Comparison of ENCODE assay signal across 26 cellular contexts in genomic region chr6:75114795-75115194, GRCh38.
DNase-seq lines count a peak whose midpoint lies in the region; ATAC-seq and TF ChIP-seq lines count a peak whose summit lies in the region.
"Had no signal": no experiment of that assay in that cellular context is flagged by ENCODE, and none has a peak within 500 bp of the region (broad histone marks: within the 10 kb centered on the region; RNA-seq: fewer than 3 reads in every experiment).

No MANE protein-coding gene starts in this region.

- WGBS in psoas muscle, 3 donors: 61 to 70% (median 68%) methylated on average over 2 of the region's 2 CpGs

- peaks cover 80% of the 10 kb centered on the region for H3K4me1 Mint-ChIP-seq in osteocyte (ENCODE audit: unreplicated experiment)
- H3K4me1 Mint-ChIP-seq: activated CD4-positive, alpha-beta memory T cell treated with anti-CD3 and anti-CD28 coated beads, Interleukin-2, amount 10 ng/mL, durations not matched to agents 7 days and 5 days; activated T-helper 17 cell treated with anti-CD3 and anti-CD28 coated beads, Interleukin-2, amount 50 U/mL, for 72 hours had no signal

- in situ Hi-C loops in astrocyte of the cerebellum (cut with HindIII; ENCODE audit: low sequenced_read_pairs): loop anchor here (25.0 kb wide), 1 partner anchor 702 kb away; no protein-coding TSS in a partner anchor

- H3K27ac ChIP-seq in uterus (peak overlapping the region; percentile 45 to 55), psoas muscle (no peak overlapping the region)
- H3K27ac ChIP-seq: upper lobe of left lung had no signal

- H3K36me3 Mint-ChIP-seq in osteocyte (ENCODE audit: unreplicated experiment): peaks cover 86% of the 10 kb centered on the region
- H3K36me3 Mint-ChIP-seq: activated naive CD8-positive, alpha-beta T cell had no signal

- H3K36me3 ChIP-seq in uterus (no peaks in the 10 kb centered on the region), psoas muscle (ENCODE audit: insufficient read depth in 1 of 2, low read depth in 1 of 2) (no peaks in the 10 kb centered on the region)
- H3K36me3 ChIP-seq: upper lobe of left lung had no signal

- TF ChIP-seq CTCF in astrocyte of the cerebellum (IDR thresholded peaks at IDR 0.05; ENCODE audit: low read depth, low read length, missing control alignments) (no peak), osteocyte (IDR thresholded peaks at IDR 0.05) (no peak), uterus (IDR thresholded peaks at IDR 0.05) (no peak), psoas muscle (IDR thresholded peaks at IDR 0.05) (no peak)

- H3K27me3 ChIP-seq in uterus (no peaks in the 10 kb centered on the region), psoas muscle (ENCODE audit: insufficient read depth in 3 of 3, low read length in 2 of 3) (no peaks in the 10 kb centered on the region)
- H3K27me3 ChIP-seq: upper lobe of left lung had no signal

- intact Hi-C loops in uterus (cut with DNase I; ENCODE audit: low total_unique reads) (no loop called here), psoas muscle (cut with DNase I) (no loop called here)

- no peak for TF ChIP-seq POLR2A in uterus (IDR thresholded peaks at IDR 0.05)
- no peak for TF ChIP-seq POLR2A in GM18505 (IDR thresholded peaks at IDR 0.05; ENCODE audit: borderline replicate concordance, extremely low read depth, insufficient read depth, insufficient read length)

- no peaks in the 10 kb centered on the region for H3K9me3 Mint-ChIP-seq in osteocyte (ENCODE audit: unreplicated experiment)
- H3K9me3 Mint-ChIP-seq: activated CD4-positive, alpha-beta memory T cell treated with anti-CD3 and anti-CD28 coated beads, Interleukin-2, amount 10 ng/mL, durations not matched to agents 7 days and 5 days; activated T-helper 17 cell treated with anti-CD3 and anti-CD28 coated beads, Interleukin-2, amount 50 U/mL, for 72 hours; CD4-positive, alpha-beta T cell; dendritic cell treated with granulocyte-macrophage colony-stimulating factor and Interleukin-4, amounts not matched to agents 40 ng/mL and 50 ng/mL, for 4 days; neural crest cell had no signal

- H3K9me3 ChIP-seq in uterus (no peaks in the 10 kb centered on the region), psoas muscle (no peaks in the 10 kb centered on the region)
- H3K9me3 ChIP-seq: upper lobe of left lung had no signal

- peak overlapping the region; percentile 90 for H3K27ac Mint-ChIP-seq in osteocyte (ENCODE audit: unreplicated experiment)
- H3K27ac Mint-ChIP-seq: activated CD4-positive, alpha-beta memory T cell treated with anti-CD3 and anti-CD28 coated beads, Interleukin-2, amount 10 ng/mL, durations not matched to agents 7 days and 5 days; activated naive CD8-positive, alpha-beta T cell; activated T-helper 17 cell treated with anti-CD3 and anti-CD28 coated beads, Interleukin-2, amount 50 U/mL, for 72 hours; CD4-positive, alpha-beta T cell; dendritic cell treated with granulocyte-macrophage colony-stimulating factor and Interleukin-4, amounts not matched to agents 40 ng/mL and 50 ng/mL, for 4 days; stimulated activated naive CD8-positive, alpha-beta T cell treated with anti-CD3 and anti-CD28 coated beads, Interleukin-15, Interleukin-2, amounts not matched to agents 100 ng/mL and 50 ng/mL, for 24 hours had no signal

- DNase-seq in astrocyte of the cerebellum (ENCODE audit: low read depth): peak; percentile 27
- peak; percentile 31 for DNase-seq in glomerular visceral epithelial cell (ENCODE audit: extremely low spot score)
- no peak for DNase-seq in osteocyte (ENCODE audit: extremely low spot score, unreplicated experiment)
- DNase-seq in uterus: no peak
- DNase-seq in psoas muscle: no peak
- DNase-seq: activated CD4-positive, alpha-beta memory T cell treated with anti-CD3 and anti-CD28 coated beads, Interleukin-2, amount 10 ng/mL, durations not matched to agents 7 days and 5 days; anterior cingulate cortex; CD4-positive, alpha-beta T cell; KBM-7; NCI-H1105; NCI-H2081; NCI-H226; NCI-H748 treated with DMSO at 0.1 percent for 48 hours; RPMI8226; T-helper 1 cell; upper lobe of left lung had no signal

- no peaks in the 10 kb centered on the region for H3K27me3 Mint-ChIP-seq in osteocyte (ENCODE audit: unreplicated experiment)
- H3K27me3 Mint-ChIP-seq: activated CD4-positive, alpha-beta memory T cell treated with anti-CD3 and anti-CD28 coated beads, Interleukin-2, amount 10 ng/mL, durations not matched to agents 7 days and 5 days; dendritic cell treated with granulocyte-macrophage colony-stimulating factor and Interleukin-4, amounts not matched to agents 40 ng/mL and 50 ng/mL, for 4 days; stimulated activated naive CD8-positive, alpha-beta T cell treated with anti-CD3 and anti-CD28 coated beads, Interleukin-15, Interleukin-2, amounts not matched to agents 100 ng/mL and 50 ng/mL, for 24 hours had no signal

- ATAC-seq in GM18867 (IDR thresholded peaks at IDR 0.05; ENCODE audit: unreplicated experiment) (no peak), GM18505 (IDR thresholded peaks at IDR 0.05; ENCODE audit: unreplicated experiment) (no peak), psoas muscle (no peak)
- ATAC-seq: activated CD4-positive, CD25-positive, alpha-beta regulatory T cell treated with anti-CD3 and anti-CD28 coated beads, Interleukin-2, amount 50 U/mL, for 24 hours; activated T-helper 17 cell treated with anti-CD3 and anti-CD28 coated beads, Interleukin-2, amount 50 U/mL, for 72 hours had no signal

- no peak overlapping the region for H3K4me3 ChIP-seq in astrocyte of the cerebellum (ENCODE audit: low read depth, low read length)
- H3K4me3 ChIP-seq in uterus: no peak overlapping the region
- no peak overlapping the region for H3K4me3 ChIP-seq in psoas muscle
- H3K4me3 ChIP-seq: lung, skin epidermis, upper lobe of left lung had no signal

- H3K4me1 ChIP-seq in uterus (peaks cover 0 to 3% of the 10 kb centered on the region in 2 donors), psoas muscle (no peaks in the 10 kb centered on the region)
- H3K4me1 ChIP-seq: upper lobe of left lung had no signal

- H3K4me3 Mint-ChIP-seq in osteocyte (ENCODE audit: unreplicated experiment): peak overlapping the region; percentile 27
- H3K4me3 Mint-ChIP-seq: activated CD4-positive, alpha-beta memory T cell treated with anti-CD3 and anti-CD28 coated beads, Interleukin-2, amount 10 ng/mL, durations not matched to agents 7 days and 5 days; activated naive CD8-positive, alpha-beta T cell; activated T-helper 17 cell treated with anti-CD3 and anti-CD28 coated beads, Interleukin-2, amount 50 U/mL, for 72 hours; CD4-positive, alpha-beta T cell; dendritic cell treated with granulocyte-macrophage colony-stimulating factor and Interleukin-4, amounts not matched to agents 40 ng/mL and 50 ng/mL, for 4 days; neural crest cell; stimulated activated naive CD8-positive, alpha-beta T cell treated with anti-CD3 and anti-CD28 coated beads, Interleukin-15, Interleukin-2, amounts not matched to agents 100 ng/mL and 50 ng/mL, for 24 hours had no signal

Comparison
In these comparisons a context has a peak if more than half of its experiments do, and no peak if none do; other contexts are left out.
1. DNase-seq: peak in astrocyte of the cerebellum (single experiment) and glomerular visceral epithelial cell (single experiment); none in osteocyte (single experiment), uterus (0 of 2) and psoas muscle (0 of 2).